7 cellular contexts compared by ENCODE assay signal in genomic region chr6:150012846-150013797, GRCh38. TPM values are rescaled to one million over a fixed set of nuclear protein-coding genes. Genes with fewer than 3 reads are reported as not detected.
"Had no signal": no experiment of that assay in that cellular context is flagged by ENCODE, and none has a peak within 500 bp of the region (broad histone marks: within the 10 kb centered on the region; RNA-seq: fewer than 3 reads in every experiment).

No MANE protein-coding gene starts in this region.

RNA-seq across cellular contexts. Expression of gene RAET1L, which starts 12.2 kb away (rescaled TPM):
- total RNA-seq: HT1080, LHCN-M2, OCI-LY7, SK-MEL-5 had no signal
- polyA plus RNA-seq: IgD-negative memory B cell, SK-N-SH had no signal

RNA-seq across cellular contexts. Expression of gene ULBP1, which starts 49.4 kb away (rescaled TPM):
- total RNA-seq: HT1080, MCF 10A, SK-MEL-5 had no signal
- polyA plus RNA-seq: IgD-negative memory B cell had no signal
